In genomic region chr7:5586963-5587348, GRCh38 we compare ENCODE assay signal across 3 cellular contexts.
A peak's percentile ranks its signal among the peaks of the same experiment; 100 is the strongest.
TF ChIP-seq lines count a peak whose summit lies in the region.

No MANE protein-coding gene starts in this region.

TF ChIP-seq in A549, 52 proteins besides CTCF, POLR2A, EP300 and RAD21:
- no peak for TF ChIP-seq BCL3 (IDR thresholded peaks at IDR 0.05)
- peak; percentile 76 for TF ChIP-seq ZFP36 (IDR thresholded peaks at IDR 0.05; ENCODE audit: borderline replicate concordance, partially characterized antibody)
- TF ChIP-seq, protein P1, sequence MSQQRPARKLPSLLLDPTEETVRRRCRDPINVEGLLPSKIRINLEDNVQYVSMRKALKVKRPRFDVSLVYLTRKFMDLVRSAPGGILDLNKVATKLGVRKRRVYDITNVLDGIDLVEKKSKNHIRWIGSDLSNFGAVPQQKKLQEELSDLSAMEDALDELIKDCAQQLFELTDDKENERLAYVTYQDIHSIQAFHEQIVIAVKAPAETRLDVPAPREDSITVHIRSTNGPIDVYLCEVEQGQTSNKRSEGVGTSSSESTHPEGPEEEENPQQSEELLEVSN (IDR thresholded peaks at IDR 0.05; ENCODE audit: borderline replicate concordance, low read depth), result no peak

TF ChIP-seq in SK-N-SH treated with all-trans-retinoic acid at 6 μM for 48 hours, 23 proteins besides CTCF, POLR2A, EP300 and RAD21:
- TF ChIP-seq TOX (CRISPR knock-in tag; IDR thresholded peaks at IDR 0.05; ENCODE audit: borderline replicate concordance), result no peak
- peak; percentile 96 for TF ChIP-seq ZFP3 (CRISPR knock-in tag; IDR thresholded peaks at IDR 0.05)

TF ChIP-seq in H1, 55 proteins besides CTCF, POLR2A, EP300 and RAD21:
- TF ChIP-seq, protein P2, sequence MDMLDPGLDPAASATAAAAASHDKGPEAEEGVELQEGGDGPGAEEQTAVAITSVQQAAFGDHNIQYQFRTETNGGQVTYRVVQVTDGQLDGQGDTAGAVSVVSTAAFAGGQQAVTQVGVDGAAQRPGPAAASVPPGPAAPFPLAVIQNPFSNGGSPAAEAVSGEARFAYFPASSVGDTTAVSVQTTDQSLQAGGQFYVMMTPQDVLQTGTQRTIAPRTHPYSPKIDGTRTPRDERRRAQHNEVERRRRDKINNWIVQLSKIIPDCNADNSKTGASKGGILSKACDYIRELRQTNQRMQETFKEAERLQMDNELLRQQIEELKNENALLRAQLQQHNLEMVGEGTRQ (IDR thresholded peaks at IDR 0.05; ENCODE audit: low read length), result no peak
- TF ChIP-seq FOSL1 (IDR thresholded peaks at IDR 0.05; ENCODE audit: insufficient read depth, low read depth, low read length) (no peak), YY1 (IDR thresholded peaks at IDR 0.05; ENCODE audit: low read depth, low read length) (no peak), CBX5 (IDR thresholded peaks at IDR 0.05; ENCODE audit: low read depth, low read length) (no peak), GABPA (IDR thresholded peaks at IDR 0.05; ENCODE audit: borderline replicate concordance, insufficient read depth, low read length) (no peak), CBX8 (IDR thresholded peaks at IDR 0.05; ENCODE audit: borderline replicate concordance, low read depth, low read length) (no peak)
